In the genomic region with DNA sequence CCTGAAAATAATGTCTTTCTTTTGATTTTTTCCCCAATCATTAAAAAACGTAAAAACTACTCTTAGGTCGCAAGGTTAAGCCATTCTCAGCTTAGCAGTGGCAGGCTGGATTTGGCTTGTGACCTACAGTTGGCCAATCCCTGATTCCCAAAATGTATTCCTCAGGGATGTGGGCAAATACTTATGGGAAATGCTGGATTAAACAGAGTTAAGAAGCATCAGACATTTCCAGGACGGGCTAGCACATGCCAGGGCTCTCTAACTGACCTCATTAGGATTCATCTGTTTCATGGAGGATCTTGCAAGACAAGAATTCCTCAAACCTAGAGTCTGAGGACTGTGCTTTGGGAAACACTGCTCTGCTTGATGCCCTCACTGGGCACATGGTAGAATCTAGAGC, we compare ENCODE assay signal across 1 cellular context.
TF ChIP-seq lines count a peak whose summit lies in the region.

No MANE protein-coding gene starts in this region.

TF ChIP-seq in GM23338, 12 proteins besides CTCF, POLR2A, EP300 and RAD21:
- TF ChIP-seq NANOG (IDR thresholded peaks at IDR 0.05; ENCODE audit: borderline replicate concordance) (no peak), CREB1 (CRISPR knock-in tag; IDR thresholded peaks at IDR 0.05; ENCODE audit: low read depth) (no peak), STAT1 (IDR thresholded peaks at IDR 0.05; ENCODE audit: unreplicated experiment) (no peak)
- TF ChIP-seq, protein P1, sequence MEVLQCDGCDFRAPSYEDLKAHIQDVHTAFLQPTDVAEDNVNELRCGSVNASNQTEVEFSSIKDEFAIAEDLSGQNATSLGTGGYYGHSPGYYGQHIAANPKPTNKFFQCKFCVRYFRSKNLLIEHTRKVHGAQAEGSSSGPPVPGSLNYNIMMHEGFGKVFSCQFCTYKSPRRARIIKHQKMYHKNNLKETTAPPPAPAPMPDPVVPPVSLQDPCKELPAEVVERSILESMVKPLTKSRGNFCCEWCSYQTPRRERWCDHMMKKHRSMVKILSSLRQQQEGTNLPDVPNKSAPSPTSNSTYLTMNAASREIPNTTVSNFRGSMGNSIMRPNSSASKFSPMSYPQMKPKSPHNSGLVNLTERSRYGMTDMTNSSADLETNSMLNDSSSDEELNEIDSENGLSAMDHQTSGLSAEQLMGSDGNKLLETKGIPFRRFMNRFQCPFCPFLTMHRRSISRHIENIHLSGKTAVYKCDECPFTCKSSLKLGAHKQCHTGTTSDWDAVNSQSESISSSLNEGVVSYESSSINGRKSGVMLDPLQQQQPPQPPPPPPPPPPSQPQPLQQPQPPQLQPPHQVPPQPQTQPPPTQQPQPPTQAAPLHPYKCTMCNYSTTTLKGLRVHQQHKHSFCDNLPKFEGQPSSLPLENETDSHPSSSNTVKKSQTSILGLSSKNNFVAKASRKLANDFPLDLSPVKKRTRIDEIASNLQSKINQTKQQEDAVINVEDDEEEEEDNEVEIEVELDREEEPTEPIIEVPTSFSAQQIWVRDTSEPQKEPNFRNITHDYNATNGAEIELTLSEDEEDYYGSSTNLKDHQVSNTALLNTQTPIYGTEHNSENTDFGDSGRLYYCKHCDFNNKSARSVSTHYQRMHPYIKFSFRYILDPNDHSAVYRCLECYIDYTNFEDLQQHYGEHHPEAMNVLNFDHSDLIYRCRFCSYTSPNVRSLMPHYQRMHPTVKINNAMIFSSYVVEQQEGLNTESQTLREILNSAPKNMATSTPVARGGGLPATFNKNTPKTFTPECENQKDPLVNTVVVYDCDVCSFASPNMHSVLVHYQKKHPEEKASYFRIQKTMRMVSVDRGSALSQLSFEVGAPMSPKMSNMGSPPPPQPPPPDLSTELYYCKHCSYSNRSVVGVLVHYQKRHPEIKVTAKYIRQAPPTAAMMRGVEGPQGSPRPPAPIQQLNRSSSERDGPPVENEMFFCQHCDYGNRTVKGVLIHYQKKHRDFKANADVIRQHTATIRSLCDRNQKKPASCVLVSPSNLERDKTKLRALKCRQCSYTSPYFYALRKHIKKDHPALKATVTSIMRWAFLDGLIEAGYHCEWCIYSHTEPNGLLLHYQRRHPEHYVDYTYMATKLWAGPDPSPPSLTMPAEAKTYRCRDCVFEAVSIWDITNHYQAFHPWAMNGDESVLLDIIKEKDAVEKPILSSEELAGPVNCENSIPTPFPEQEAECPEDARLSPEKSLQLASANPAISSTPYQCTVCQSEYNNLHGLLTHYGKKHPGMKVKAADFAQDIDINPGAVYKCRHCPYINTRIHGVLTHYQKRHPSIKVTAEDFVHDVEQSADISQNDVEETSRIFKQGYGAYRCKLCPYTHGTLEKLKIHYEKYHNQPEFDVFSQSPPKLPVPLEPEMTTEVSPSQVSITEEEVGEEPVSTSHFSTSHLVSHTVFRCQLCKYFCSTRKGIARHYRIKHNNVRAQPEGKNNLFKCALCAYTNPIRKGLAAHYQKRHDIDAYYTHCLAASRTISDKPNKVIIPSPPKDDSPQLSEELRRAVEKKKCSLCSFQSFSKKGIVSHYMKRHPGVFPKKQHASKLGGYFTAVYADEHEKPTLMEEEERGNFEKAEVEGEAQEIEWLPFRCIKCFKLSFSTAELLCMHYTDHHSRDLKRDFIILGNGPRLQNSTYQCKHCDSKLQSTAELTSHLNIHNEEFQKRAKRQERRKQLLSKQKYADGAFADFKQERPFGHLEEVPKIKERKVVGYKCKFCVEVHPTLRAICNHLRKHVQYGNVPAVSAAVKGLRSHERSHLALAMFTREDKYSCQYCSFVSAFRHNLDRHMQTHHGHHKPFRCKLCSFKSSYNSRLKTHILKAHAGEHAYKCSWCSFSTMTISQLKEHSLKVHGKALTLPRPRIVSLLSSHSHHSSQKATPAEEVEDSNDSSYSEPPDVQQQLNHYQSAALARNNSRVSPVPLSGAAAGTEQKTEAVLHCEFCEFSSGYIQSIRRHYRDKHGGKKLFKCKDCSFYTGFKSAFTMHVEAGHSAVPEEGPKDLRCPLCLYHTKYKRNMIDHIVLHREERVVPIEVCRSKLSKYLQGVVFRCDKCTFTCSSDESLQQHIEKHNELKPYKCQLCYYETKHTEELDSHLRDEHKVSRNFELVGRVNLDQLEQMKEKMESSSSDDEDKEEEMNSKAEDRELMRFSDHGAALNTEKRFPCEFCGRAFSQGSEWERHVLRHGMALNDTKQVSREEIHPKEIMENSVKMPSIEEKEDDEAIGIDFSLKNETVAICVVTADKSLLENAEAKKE (CRISPR knock-in tag; IDR thresholded peaks at IDR 0.05) = no peak
TF ChIP-seq in GM23338: peak in this region for 0.
